Comparison of ENCODE assay signal across 1 cellular context in the genomic region with DNA sequence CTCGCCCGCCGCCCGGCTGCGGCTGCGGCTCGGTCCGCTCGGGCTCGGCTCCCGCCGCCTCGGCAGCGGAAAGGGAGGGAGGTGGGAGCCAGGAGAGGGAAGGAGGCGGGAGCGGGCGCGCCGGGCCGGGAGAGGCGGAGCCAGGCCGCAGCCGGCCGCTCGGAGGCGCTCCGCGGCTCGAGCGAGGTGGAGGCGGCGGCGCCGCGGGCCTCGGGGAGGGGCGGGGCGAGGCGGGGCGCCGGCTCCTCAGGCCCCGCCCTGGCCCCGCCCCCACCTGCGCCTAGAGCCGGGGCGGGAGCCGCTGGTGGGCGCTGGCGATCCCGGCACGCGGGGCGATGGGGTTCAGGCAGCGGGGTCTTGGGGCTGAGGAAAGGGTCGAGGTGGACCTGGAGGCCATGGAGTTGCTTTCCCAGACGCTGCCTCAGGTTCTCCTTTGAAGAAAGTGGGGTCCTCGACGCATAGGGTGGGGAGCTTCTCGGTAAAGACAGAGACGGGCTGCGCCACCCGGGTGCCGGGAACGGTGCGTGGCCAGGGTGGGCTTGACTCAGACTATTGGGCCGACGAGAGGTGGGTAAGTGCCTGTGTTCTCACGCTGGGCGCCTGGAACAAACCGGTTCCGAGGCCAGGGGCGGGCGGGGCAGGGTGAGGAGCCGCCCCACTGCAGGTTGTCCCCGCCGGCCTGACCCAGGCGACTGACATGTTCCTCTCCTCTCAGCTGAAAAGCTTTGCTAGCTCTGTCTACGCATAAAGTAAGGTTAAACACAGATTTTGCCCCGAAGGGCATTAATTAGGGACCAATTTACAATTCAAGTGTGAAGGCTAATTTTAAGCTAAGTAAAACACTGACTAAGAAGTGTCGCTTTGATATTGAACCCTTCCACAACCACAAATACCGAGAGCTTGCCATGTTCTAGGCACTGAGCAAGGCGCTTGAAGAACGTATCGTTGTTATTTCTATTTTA.
TF ChIP-seq lines count a peak whose summit lies in the region.

A gene (minus strand): TSS at position 75 of the 962 bp plus-strand sequence. CDS start 218 bp downstream, outside the sequence.

TF ChIP-seq in K562, 482 proteins besides CTCF, POLR2A, EP300 and RAD21 (continued from another document):
- TF ChIP-seq, protein P1, sequence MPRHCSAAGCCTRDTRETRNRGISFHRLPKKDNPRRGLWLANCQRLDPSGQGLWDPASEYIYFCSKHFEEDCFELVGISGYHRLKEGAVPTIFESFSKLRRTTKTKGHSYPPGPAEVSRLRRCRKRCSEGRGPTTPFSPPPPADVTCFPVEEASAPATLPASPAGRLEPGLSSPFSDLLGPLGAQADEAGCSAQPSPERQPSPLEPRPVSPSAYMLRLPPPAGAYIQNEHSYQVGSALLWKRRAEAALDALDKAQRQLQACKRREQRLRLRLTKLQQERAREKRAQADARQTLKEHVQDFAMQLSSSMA (CRISPR knock-in tag; IDR thresholded peaks at IDR 0.05): no peak
- no peak for TF ChIP-seq MCM2 (IDR thresholded peaks at IDR 0.05; ENCODE audit: low read depth)
- TF ChIP-seq, protein P2, sequence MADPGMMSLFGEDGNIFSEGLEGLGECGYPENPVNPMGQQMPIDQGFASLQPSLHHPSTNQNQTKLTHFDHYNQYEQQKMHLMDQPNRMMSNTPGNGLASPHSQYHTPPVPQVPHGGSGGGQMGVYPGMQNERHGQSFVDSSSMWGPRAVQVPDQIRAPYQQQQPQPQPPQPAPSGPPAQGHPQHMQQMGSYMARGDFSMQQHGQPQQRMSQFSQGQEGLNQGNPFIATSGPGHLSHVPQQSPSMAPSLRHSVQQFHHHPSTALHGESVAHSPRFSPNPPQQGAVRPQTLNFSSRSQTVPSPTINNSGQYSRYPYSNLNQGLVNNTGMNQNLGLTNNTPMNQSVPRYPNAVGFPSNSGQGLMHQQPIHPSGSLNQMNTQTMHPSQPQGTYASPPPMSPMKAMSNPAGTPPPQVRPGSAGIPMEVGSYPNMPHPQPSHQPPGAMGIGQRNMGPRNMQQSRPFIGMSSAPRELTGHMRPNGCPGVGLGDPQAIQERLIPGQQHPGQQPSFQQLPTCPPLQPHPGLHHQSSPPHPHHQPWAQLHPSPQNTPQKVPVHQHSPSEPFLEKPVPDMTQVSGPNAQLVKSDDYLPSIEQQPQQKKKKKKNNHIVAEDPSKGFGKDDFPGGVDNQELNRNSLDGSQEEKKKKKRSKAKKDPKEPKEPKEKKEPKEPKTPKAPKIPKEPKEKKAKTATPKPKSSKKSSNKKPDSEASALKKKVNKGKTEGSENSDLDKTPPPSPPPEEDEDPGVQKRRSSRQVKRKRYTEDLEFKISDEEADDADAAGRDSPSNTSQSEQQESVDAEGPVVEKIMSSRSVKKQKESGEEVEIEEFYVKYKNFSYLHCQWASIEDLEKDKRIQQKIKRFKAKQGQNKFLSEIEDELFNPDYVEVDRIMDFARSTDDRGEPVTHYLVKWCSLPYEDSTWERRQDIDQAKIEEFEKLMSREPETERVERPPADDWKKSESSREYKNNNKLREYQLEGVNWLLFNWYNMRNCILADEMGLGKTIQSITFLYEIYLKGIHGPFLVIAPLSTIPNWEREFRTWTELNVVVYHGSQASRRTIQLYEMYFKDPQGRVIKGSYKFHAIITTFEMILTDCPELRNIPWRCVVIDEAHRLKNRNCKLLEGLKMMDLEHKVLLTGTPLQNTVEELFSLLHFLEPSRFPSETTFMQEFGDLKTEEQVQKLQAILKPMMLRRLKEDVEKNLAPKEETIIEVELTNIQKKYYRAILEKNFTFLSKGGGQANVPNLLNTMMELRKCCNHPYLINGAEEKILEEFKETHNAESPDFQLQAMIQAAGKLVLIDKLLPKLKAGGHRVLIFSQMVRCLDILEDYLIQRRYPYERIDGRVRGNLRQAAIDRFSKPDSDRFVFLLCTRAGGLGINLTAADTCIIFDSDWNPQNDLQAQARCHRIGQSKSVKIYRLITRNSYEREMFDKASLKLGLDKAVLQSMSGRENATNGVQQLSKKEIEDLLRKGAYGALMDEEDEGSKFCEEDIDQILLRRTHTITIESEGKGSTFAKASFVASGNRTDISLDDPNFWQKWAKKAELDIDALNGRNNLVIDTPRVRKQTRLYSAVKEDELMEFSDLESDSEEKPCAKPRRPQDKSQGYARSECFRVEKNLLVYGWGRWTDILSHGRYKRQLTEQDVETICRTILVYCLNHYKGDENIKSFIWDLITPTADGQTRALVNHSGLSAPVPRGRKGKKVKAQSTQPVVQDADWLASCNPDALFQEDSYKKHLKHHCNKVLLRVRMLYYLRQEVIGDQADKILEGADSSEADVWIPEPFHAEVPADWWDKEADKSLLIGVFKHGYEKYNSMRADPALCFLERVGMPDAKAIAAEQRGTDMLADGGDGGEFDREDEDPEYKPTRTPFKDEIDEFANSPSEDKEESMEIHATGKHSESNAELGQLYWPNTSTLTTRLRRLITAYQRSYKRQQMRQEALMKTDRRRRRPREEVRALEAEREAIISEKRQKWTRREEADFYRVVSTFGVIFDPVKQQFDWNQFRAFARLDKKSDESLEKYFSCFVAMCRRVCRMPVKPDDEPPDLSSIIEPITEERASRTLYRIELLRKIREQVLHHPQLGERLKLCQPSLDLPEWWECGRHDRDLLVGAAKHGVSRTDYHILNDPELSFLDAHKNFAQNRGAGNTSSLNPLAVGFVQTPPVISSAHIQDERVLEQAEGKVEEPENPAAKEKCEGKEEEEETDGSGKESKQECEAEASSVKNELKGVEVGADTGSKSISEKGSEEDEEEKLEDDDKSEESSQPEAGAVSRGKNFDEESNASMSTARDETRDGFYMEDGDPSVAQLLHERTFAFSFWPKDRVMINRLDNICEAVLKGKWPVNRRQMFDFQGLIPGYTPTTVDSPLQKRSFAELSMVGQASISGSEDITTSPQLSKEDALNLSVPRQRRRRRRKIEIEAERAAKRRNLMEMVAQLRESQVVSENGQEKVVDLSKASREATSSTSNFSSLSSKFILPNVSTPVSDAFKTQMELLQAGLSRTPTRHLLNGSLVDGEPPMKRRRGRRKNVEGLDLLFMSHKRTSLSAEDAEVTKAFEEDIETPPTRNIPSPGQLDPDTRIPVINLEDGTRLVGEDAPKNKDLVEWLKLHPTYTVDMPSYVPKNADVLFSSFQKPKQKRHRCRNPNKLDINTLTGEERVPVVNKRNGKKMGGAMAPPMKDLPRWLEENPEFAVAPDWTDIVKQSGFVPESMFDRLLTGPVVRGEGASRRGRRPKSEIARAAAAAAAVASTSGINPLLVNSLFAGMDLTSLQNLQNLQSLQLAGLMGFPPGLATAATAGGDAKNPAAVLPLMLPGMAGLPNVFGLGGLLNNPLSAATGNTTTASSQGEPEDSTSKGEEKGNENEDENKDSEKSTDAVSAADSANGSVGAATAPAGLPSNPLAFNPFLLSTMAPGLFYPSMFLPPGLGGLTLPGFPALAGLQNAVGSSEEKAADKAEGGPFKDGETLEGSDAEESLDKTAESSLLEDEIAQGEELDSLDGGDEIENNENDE (IDR thresholded peaks at IDR 0.05; ENCODE audit: low read depth, low read length): no peak
- TF ChIP-seq, protein P3, sequence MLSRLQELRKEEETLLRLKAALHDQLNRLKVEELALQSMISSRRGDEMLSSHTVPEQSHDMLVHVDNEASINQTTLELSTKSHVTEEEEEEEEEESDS (CRISPR knock-in tag; IDR thresholded peaks at IDR 0.05): no peak
- peak; percentile 33 for TF ChIP-seq TBP (optimal IDR thresholded peaks at IDR 0.05; ENCODE audit: low read depth, low read length)
- TF ChIP-seq HMGN3 (IDR thresholded peaks at IDR 0.05; ENCODE audit: borderline replicate concordance, extremely low read depth, insufficient read length, low read depth, low read length): peak; percentile 22
- no peak for TF ChIP-seq SIX5 (IDR thresholded peaks at IDR 0.05; ENCODE audit: borderline replicate concordance in 1 of 2, insufficient read depth in 1 of 2, low read depth in 1 of 2, low read length in 2 of 2)
- TF ChIP-seq, protein P4, sequence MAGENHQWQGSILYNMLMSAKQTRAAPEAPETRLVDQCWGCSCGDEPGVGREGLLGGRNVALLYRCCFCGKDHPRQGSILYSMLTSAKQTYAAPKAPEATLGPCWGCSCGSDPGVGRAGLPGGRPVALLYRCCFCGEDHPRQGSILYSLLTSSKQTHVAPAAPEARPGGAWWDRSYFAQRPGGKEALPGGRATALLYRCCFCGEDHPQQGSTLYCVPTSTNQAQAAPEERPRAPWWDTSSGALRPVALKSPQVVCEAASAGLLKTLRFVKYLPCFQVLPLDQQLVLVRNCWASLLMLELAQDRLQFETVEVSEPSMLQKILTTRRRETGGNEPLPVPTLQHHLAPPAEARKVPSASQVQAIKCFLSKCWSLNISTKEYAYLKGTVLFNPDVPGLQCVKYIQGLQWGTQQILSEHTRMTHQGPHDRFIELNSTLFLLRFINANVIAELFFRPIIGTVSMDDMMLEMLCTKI (IDR thresholded peaks at IDR 0.05; ENCODE audit: partially characterized antibody): no peak
- no peak for TF ChIP-seq JUND (IDR thresholded peaks at IDR 0.05; ENCODE audit: borderline replicate concordance, low read depth, low read length)
- TF ChIP-seq JUND (tag; IDR thresholded peaks at IDR 0.05; ENCODE audit: borderline replicate concordance, low read depth, low read length): no peak
- no peak for TF ChIP-seq FIP1L1 (IDR thresholded peaks at IDR 0.05; ENCODE audit: low read depth, low read length, poor library complexity, severe bottlenecking)
- no peak for TF ChIP-seq HMG20B (CRISPR knock-in tag; IDR thresholded peaks at IDR 0.05)
- no peak for TF ChIP-seq FUS (optimal IDR thresholded peaks at IDR 0.05; ENCODE audit: low read depth, low read length)
- peak in 1 of 2 experiments; percentile 30; a peak in 1 of 4 replicates for TF ChIP-seq HDAC1 (IDR thresholded peaks at IDR 0.05)
- no peak for TF ChIP-seq ZNF589 (CRISPR knock-in tag; IDR thresholded peaks at IDR 0.05; ENCODE audit: low read depth)
- no peak for TF ChIP-seq HIVEP1 (CRISPR knock-in tag; IDR thresholded peaks at IDR 0.05)
- TF ChIP-seq, protein P5, sequence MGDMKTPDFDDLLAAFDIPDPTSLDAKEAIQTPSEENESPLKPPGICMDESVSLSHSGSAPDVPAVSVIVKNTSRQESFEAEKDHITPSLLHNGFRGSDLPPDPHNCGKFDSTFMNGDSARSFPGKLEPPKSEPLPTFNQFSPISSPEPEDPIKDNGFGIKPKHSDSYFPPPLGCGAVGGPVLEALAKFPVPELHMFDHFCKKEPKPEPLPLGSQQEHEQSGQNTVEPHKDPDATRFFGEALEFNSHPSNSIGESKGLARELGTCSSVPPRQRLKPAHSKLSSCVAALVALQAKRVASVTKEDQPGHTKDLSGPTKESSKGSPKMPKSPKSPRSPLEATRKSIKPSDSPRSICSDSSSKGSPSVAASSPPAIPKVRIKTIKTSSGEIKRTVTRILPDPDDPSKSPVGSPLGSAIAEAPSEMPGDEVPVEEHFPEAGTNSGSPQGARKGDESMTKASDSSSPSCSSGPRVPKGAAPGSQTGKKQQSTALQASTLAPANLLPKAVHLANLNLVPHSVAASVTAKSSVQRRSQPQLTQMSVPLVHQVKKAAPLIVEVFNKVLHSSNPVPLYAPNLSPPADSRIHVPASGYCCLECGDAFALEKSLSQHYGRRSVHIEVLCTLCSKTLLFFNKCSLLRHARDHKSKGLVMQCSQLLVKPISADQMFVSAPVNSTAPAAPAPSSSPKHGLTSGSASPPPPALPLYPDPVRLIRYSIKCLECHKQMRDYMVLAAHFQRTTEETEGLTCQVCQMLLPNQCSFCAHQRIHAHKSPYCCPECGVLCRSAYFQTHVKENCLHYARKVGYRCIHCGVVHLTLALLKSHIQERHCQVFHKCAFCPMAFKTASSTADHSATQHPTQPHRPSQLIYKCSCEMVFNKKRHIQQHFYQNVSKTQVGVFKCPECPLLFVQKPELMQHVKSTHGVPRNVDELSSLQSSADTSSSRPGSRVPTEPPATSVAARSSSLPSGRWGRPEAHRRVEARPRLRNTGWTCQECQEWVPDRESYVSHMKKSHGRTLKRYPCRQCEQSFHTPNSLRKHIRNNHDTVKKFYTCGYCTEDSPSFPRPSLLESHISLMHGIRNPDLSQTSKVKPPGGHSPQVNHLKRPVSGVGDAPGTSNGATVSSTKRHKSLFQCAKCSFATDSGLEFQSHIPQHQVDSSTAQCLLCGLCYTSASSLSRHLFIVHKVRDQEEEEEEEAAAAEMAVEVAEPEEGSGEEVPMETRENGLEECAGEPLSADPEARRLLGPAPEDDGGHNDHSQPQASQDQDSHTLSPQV (IDR thresholded peaks at IDR 0.05): no peak
- TF ChIP-seq MYC (IDR thresholded peaks at IDR 0.05; ENCODE audit: low read depth, low read length): no peak
- TF ChIP-seq MYC (CRISPR knock-in tag; IDR thresholded peaks at IDR 0.05; ENCODE audit: borderline replicate concordance, low read depth): peak; percentile 68; the same call in 1 of the 2 replicates
- no peak for TF ChIP-seq CREBBP (IDR thresholded peaks at IDR 0.05; ENCODE audit: low read depth, low read length)
- TF ChIP-seq TEAD1 (CRISPR knock-in tag; IDR thresholded peaks at IDR 0.05): no peak
- TF ChIP-seq NCOA6 (IDR thresholded peaks at IDR 0.05): no peak
- no peak for TF ChIP-seq FOXJ3 (CRISPR knock-in tag; IDR thresholded peaks at IDR 0.05)
- no peak for TF ChIP-seq ZNF174 (CRISPR knock-in tag; IDR thresholded peaks at IDR 0.05)
- TF ChIP-seq, protein P6, sequence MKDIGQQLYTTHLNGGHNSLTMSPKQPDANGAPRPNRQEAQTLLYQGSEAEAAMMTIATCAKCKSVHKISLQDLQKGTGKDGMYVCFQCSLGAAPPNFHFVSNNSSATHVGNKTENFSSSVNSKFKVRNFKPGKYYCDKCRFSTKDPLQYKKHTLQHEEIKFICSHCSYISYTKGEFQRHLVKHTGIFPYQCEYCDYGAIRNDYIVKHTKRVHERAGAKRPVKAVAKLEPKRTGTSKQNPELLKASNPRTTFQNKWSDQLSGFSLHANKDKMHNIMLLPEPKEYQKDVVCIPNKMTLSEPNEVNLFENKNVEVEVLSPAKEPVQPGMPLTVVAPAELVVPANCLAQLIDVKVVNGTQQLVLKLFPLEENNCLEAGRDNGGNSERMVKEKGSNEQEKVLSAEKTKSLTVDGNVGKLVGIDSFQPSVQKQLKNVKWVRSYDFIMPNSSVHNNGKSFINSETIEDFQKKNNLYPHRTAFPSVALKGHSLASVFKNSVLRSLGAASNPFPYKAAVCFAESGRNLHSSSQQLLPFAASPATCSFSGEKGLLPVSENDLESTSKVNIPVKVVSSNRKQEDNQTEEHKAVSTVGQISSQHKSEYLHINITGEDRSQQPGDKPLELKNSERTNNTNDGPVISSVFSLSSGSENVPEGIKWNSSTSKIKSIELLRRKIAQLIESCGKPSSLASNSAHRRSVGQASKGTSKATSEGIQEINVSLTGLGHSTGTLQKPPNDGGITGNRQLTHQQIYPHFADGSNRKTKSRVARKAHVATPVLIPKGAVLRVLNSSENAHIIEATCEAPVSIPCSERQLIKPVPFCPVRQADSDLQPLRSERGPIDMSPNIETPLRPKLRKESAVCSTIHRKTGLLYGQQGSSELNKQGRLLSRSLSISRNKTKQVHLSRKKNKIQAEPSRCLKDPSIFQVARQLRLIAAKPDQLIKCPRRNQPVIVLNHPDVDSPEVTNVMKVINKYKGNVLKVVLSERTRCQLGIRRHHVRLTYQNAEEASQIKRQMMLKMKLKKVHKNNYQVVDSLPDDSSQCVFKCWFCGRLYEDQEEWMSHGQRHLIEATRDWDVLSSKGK (CRISPR knock-in tag; IDR thresholded peaks at IDR 0.05): no peak
- peak; percentile 19; the same call in 1 of the 2 replicates for TF ChIP-seq CTBP1 (IDR thresholded peaks at IDR 0.05; ENCODE audit: borderline replicate concordance)
